7 cellular contexts compared by ENCODE assay signal in genomic region chr7:102479982-102480637, GRCh38. TPM values are rescaled to one million over a fixed set of nuclear protein-coding genes. Genes with fewer than 3 reads are reported as not detected.
DNase-seq lines count a peak whose midpoint lies in the region; FAIRE-seq and TF ChIP-seq lines count a peak whose summit lies in the region.
"Not testable (repeated sequence)": the region's sequence is repeated elsewhere in the genome, so short reads cannot be mapped to it uniquely, and the experiment has no call there.

No MANE protein-coding gene starts in this region.

- H3K27ac ChIP-seq in Peyer's patch, cardiac muscle cell, spleen: not testable (repeated sequence)

- not testable (repeated sequence) for H3K9me3 ChIP-seq in Peyer's patch; cardiac muscle cell (ENCODE audit: low read depth); spleen

- not testable (repeated sequence) for H3K4me3 ChIP-seq in GM12865 (ENCODE audit: low read depth, low read length); Peyer's patch; bronchial epithelial cell (ENCODE audit: low read depth, low read length); cardiac muscle cell; spleen

- intact Hi-C loops in spleen (cut with DNase I; ENCODE audit: low total_unique reads) = not testable (repeated sequence)

- H3K36me3 ChIP-seq in Peyer's patch; bronchial epithelial cell (ENCODE audit: control insufficient read depth, insufficient read depth, low read length); cardiac muscle cell; spleen: not testable (repeated sequence)

- not testable (repeated sequence) for TF ChIP-seq POLR2A in Peyer's patch (IDR thresholded peaks at IDR 0.05); spleen (IDR thresholded peaks at IDR 0.05)

- DNase-seq in GM12865 (ENCODE audit: low read depth); bronchial epithelial cell (ENCODE audit: low read depth); cardiac muscle cell (ENCODE audit: low read depth in 1 of 2, low spot score in 1 of 2): not testable (repeated sequence)
- DNase-seq in Peyer's patch (peak in 2 of 3 donors; percentile 61 to 82), mucosa of gallbladder (ENCODE audit: low spot score) (peak; percentile 47), spleen (peak; percentile 77)
- DNase-seq in activated T-cell treated with anti-CD3 and anti-CD28 coated beads, Interleukin-2, amount 50 U/mL, for 1 hour = peak; percentile 47

- WGBS in spleen, 5 donors = 4 to 18% (median 10%) methylated on average over 5 to 8 of the region's 11 CpGs

- not testable (repeated sequence) for H3K4me1 ChIP-seq in Peyer's patch; cardiac muscle cell (ENCODE audit: low read depth); spleen

- H3K27me3 ChIP-seq in Peyer's patch; bronchial epithelial cell (ENCODE audit: control insufficient read depth, insufficient read depth, low read length); cardiac muscle cell; spleen (replicated peaks in 1 of 7): not testable (repeated sequence)

- FAIRE-seq in bronchial epithelial cell (lab: Jason Lieb, UNC) = not testable (repeated sequence)

- TF ChIP-seq CTCF in GM12865 (IDR thresholded peaks at IDR 0.05; ENCODE audit: insufficient read depth, low read depth, low read length, missing control alignments) = peak; percentile 30
- peak in 4 of 6 experiments; percentile 32 to 58 (median 48) for TF ChIP-seq CTCF in Peyer's patch (IDR thresholded peaks at IDR 0.05)
- peak; percentile 46 for TF ChIP-seq CTCF in bronchial epithelial cell (IDR thresholded peaks at IDR 0.05; ENCODE audit: insufficient read depth, low read length, severe bottlenecking)
- peak; percentile 29 for TF ChIP-seq CTCF in cardiac muscle cell (IDR thresholded peaks at IDR 0.05; ENCODE audit: low read depth, low read length)
- peak in 10 of 11 experiments; percentile 14 to 59 (median 47) for TF ChIP-seq CTCF in spleen (IDR thresholded peaks at IDR 0.05 in 8 of 11, conservative IDR thresholded peaks at IDR 0.05 in 3 of 11)

RNA-seq across cellular contexts. Expression of gene POLR2J, which starts 1.4 kb away (rescaled TPM):
- total RNA-seq in Peyer's patch (10 to 100 TPM; 13.2 to 27.9 (median 22.5) TPM), bronchial epithelial cell (24.5 and 50.1 TPM in 2 replicates), cardiac muscle cell (31.8 and 65.3 TPM in 2 replicates), mucosa of gallbladder (43.6 TPM), spleen (10 to 100 TPM in 6 of 7 donors, 1 to 10 TPM in 1; 8.4 to 34.5 (median 30.8) TPM)
- polyA plus RNA-seq in cardiac muscle cell (92.3 and 121 TPM in 2 replicates), spleen (10 to 100 TPM; 95.6 to 98.8 (median 96.4) TPM)

RNA-seq across cellular contexts. Expression of gene LRWD1, which starts 15.3 kb away (rescaled TPM):
- 10 to 100 TPM; 22.6 to 79.2 (median 23.8) TPM for total RNA-seq in Peyer's patch
- 21.1 and 25.3 TPM in 2 replicates for total RNA-seq in bronchial epithelial cell
- 34.9 and 46.0 TPM in 2 replicates for total RNA-seq in cardiac muscle cell
- polyA plus RNA-seq in cardiac muscle cell = 26.8 and 27.6 TPM in 2 replicates
- 18.2 TPM for total RNA-seq in mucosa of gallbladder
- 10 to 100 TPM; 19.9 to 42.2 (median 24.1) TPM for total RNA-seq in spleen
- polyA plus RNA-seq in spleen = 10 to 100 TPM; 22.1 to 37.3 (median 33.7) TPM

RNA-seq across cellular contexts. Expression of gene ALKBH4, which starts 15.4 kb away (rescaled TPM):
- total RNA-seq in Peyer's patch = 10 to 100 TPM; 10.7 to 40.5 (median 18.7) TPM
- total RNA-seq in bronchial epithelial cell = 8.7 and 10.0 TPM in 2 replicates
- 31.8 and 82.4 TPM in 2 replicates for total RNA-seq in cardiac muscle cell
- polyA plus RNA-seq in cardiac muscle cell = 26.7 and 31.7 TPM in 2 replicates
- total RNA-seq in mucosa of gallbladder = 13.2 TPM
- total RNA-seq in spleen = 10 to 100 TPM in 6 of 7 donors, 1 to 10 TPM in 1; 9.6 to 15.1 (median 10.7) TPM
- polyA plus RNA-seq in spleen = 10 to 100 TPM in 1 of 3 donors, 1 to 10 TPM in 2; 9.0 to 11.1 (median 9.2) TPM

RNA-seq across cellular contexts. Expression of gene RASA4B, which starts 37.5 kb away (rescaled TPM):
- 10 to 100 TPM; 31.3 to 90.8 (median 40.7) TPM for total RNA-seq in Peyer's patch
- total RNA-seq in bronchial epithelial cell = 0.79 and 1.2 TPM in 2 replicates
- 4.7 and 15.1 TPM in 2 replicates for total RNA-seq in cardiac muscle cell
- 8.5 and 15.1 TPM in 2 replicates for polyA plus RNA-seq in cardiac muscle cell
- total RNA-seq in mucosa of gallbladder = 24.7 TPM
- total RNA-seq in spleen = 10 to 100 TPM; 16.7 to 50.5 (median 22.7) TPM
- polyA plus RNA-seq in spleen = 10 to 100 TPM; 18.5 to 42.2 (median 24.6) TPM

RNA-seq across cellular contexts. Expression of gene ORAI2, which starts 46.7 kb away (rescaled TPM):
- total RNA-seq in Peyer's patch (10 to 100 TPM in 1 of 4 donors, 1 to 10 TPM in 3; 2.1 to 39.6 (median 4.2) TPM), bronchial epithelial cell (4.7 and 6.9 TPM in 2 replicates), cardiac muscle cell (20.4 and 31.0 TPM in 2 replicates), mucosa of gallbladder (27.1 TPM), spleen (100 to 1,000 TPM in 3 of 7 donors, 10 to 100 TPM in 4; 75.3 to 146 (median 90.5) TPM)
- polyA plus RNA-seq in cardiac muscle cell (23.0 and 25.5 TPM in 2 replicates), spleen (10 to 100 TPM; 31.5 to 74.4 (median 35.4) TPM)
